8 cellular contexts compared by ENCODE assay signal in the genomic region with DNA sequence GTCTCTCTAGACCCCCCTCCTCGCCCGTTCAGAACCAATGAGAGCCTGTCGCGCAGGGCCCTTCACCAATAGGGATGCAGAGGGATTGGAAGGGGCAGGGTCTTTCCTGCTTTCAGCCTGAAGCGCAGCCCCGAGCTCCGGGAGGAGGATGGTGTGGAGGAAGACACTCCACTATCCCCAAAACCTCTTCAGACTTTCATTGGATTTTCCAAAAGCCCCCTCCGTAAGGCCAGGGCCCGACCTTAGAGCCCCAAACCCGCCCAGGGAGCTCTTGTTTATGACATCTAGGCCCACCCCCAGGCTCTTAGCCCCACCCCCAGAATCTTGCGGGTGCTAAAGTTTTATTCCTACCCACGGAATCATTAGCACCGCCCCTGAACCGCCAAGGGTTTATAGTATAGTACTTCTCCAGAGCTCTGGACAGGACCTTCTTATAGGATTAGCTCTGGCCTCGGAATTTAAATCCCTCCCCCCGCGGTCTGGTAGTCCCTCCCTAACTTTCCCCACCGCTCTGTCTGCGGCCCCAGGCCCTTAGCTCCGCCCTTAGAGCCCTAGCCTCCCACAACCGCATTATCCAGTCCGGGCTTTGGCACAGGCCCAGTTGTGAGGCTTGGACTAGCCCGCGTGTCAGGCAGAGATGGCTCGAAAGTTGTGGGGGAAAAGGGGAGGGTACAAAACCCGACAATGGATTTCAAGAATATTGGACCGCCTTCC. TPM values are rescaled to one million over a fixed set of nuclear protein-coding genes. Genes with fewer than 3 reads are reported as not detected.
DNase-seq lines count a peak whose midpoint lies in the region; ATAC-seq and TF ChIP-seq lines count a peak whose summit lies in the region.

No MANE protein-coding gene starts in this region.

- H3K27me3 ChIP-seq in right atrium auricular region, result no peaks in the 10 kb centered on the region
- H3K27me3 ChIP-seq in vagina, result no peaks in the 10 kb centered on the region

- H3K4me3 Mint-ChIP-seq in T-helper 17 cell, result peak overlapping the region; percentile 87

- peaks cover 29% of the 10 kb centered on the region for H3K4me1 Mint-ChIP-seq in T-helper 17 cell

- DNase-seq in AG10803 (ENCODE audit: low read depth) (peak; percentile 70), NCI-H1105 (lab: John Stamatoyannopoulos, UW) (peak; percentile 72), T-helper 17 cell (peak; percentile 60 to 72 (median 67)), anterior cingulate cortex (lab: John Stamatoyannopoulos, UW) (peak in 57 of 58 donors; percentile 48 to 97 (median 92)), right atrium auricular region (ENCODE audit: low spot score) (peak; percentile 88), pulmonary artery endothelial cell (ENCODE audit: low read depth, low spot score) (peak; percentile 65), vagina (ENCODE audit: extremely low spot score in 2 of 2) (no peak)

- no peaks in the 10 kb centered on the region for H3K27me3 Mint-ChIP-seq in T-helper 17 cell

- ATAC-seq in GM19351 (IDR thresholded peaks at IDR 0.05; ENCODE audit: unreplicated experiment), result peak; percentile 46
- peak; percentile 65 for ATAC-seq in T-helper 17 cell

- no peaks in the 10 kb centered on the region for H3K36me3 Mint-ChIP-seq in T-helper 17 cell (ENCODE audit: low read depth)

- H3K9me3 ChIP-seq in T-helper 17 cell (ENCODE audit: control insufficient read depth, low read length, poor library complexity, severe bottlenecking) (no peaks in the 10 kb centered on the region), right atrium auricular region (no peaks in the 10 kb centered on the region), vagina (no peaks in the 10 kb centered on the region)

- H3K27ac Mint-ChIP-seq in T-helper 17 cell, result peak overlapping the region; percentile 53

- intact Hi-C loops in vagina (cut with DNase I), result no loop called here

- no peak for TF ChIP-seq POLR2A in vagina (IDR thresholded peaks at IDR 0.05)

- H3K27ac ChIP-seq in right atrium auricular region (peak overlapping the region; percentile 36 to 61), vagina (no peak overlapping the region)

- H3K4me1 ChIP-seq in right atrium auricular region, result peaks cover 0 to 33% of the 10 kb centered on the region in 2 donors
- peaks cover 45% of the 10 kb centered on the region for H3K4me1 ChIP-seq in vagina

- H3K4me3 ChIP-seq in AG10803 (ENCODE audit: low read length) (peak overlapping the region; percentile 62), right atrium auricular region (peak overlapping the region; percentile 41 to 49), vagina (peak overlapping the region; percentile 27 to 38)

- H3K36me3 ChIP-seq in right atrium auricular region (no peaks in the 10 kb centered on the region), vagina (no peaks in the 10 kb centered on the region)

- TF ChIP-seq CTCF in AG10803 (conservative IDR thresholded peaks at IDR 0.05; ENCODE audit: low read length) (no peak), right atrium auricular region (IDR thresholded peaks at IDR 0.05) (no peak), vagina (IDR thresholded peaks at IDR 0.05) (no peak)

RNA-seq across cellular contexts. Expression of gene EML2, which starts 6.6 kb away (rescaled TPM):
- total RNA-seq in T-helper 17 cell (10 to 100 TPM; 58.1 to 61.2 TPM), right atrium auricular region (10 to 100 TPM; 18.7 to 22.5 TPM), pulmonary artery endothelial cell (22.2 and 35.6 TPM in 2 replicates), vagina (74.9 TPM)

RNA-seq across cellular contexts. Expression of gene GIPR, which starts 22.2 kb away (rescaled TPM):
- total RNA-seq in T-helper 17 cell, result 1 to 10 TPM; 2.3 to 4.6 TPM
- 1 to 10 TPM; 2.7 to 3.1 TPM for total RNA-seq in right atrium auricular region
- under 0.01 TPM in 1 of 2 replicates, not detected in the other for total RNA-seq in pulmonary artery endothelial cell
- 3.4 TPM for total RNA-seq in vagina

RNA-seq across cellular contexts. Expression of gene GPR4, which starts 43.8 kb away (rescaled TPM):
- total RNA-seq in T-helper 17 cell, result not detected
- 10 to 100 TPM in 1 of 2 donors, 1 to 10 TPM in 1; 6.2 to 12.1 TPM for total RNA-seq in right atrium auricular region
- total RNA-seq in pulmonary artery endothelial cell, result 4.0 and 5.7 TPM in 2 replicates
- total RNA-seq in vagina, result 3.4 TPM

RNA-seq across cellular contexts. Expression of gene SNRPD2, which starts 46.0 kb away (rescaled TPM):
- 100 to 1,000 TPM; 333 to 339 TPM for total RNA-seq in T-helper 17 cell
- total RNA-seq in right atrium auricular region, result 100 to 1,000 TPM; 158 to 201 TPM
- total RNA-seq in pulmonary artery endothelial cell, result 324 and 581 TPM in 2 replicates
- 180 TPM for total RNA-seq in vagina

RNA-seq across cellular contexts. Expression of gene QPCTL, which starts 46.7 kb away (rescaled TPM):
- total RNA-seq in T-helper 17 cell, result 10 to 100 TPM in 1 of 2 donors, 1 to 10 TPM in 1; 7.1 to 13.2 TPM
- 1 to 10 TPM; 2.4 to 3.0 TPM for total RNA-seq in right atrium auricular region
- 18.7 and 23.3 TPM in 2 replicates for total RNA-seq in pulmonary artery endothelial cell
- 4.7 TPM for total RNA-seq in vagina

Comparison
In these comparisons a context has a peak if more than half of its experiments do, and no peak if none do; other contexts are left out.
1. DNase-seq: peak in AG10803 (single experiment), NCI-H1105 (single experiment), T-helper 17 cell (3 of 3), anterior cingulate cortex (57 of 58), right atrium auricular region (single experiment) and pulmonary artery endothelial cell (single experiment); none in vagina (0 of 2).
2. Peak in every context shown above with its lines, with median percentiles within 50 percentile points of each other: H3K4me3 ChIP-seq.